Comparison of ENCODE assay signal across 16 cellular contexts in the genomic region with DNA sequence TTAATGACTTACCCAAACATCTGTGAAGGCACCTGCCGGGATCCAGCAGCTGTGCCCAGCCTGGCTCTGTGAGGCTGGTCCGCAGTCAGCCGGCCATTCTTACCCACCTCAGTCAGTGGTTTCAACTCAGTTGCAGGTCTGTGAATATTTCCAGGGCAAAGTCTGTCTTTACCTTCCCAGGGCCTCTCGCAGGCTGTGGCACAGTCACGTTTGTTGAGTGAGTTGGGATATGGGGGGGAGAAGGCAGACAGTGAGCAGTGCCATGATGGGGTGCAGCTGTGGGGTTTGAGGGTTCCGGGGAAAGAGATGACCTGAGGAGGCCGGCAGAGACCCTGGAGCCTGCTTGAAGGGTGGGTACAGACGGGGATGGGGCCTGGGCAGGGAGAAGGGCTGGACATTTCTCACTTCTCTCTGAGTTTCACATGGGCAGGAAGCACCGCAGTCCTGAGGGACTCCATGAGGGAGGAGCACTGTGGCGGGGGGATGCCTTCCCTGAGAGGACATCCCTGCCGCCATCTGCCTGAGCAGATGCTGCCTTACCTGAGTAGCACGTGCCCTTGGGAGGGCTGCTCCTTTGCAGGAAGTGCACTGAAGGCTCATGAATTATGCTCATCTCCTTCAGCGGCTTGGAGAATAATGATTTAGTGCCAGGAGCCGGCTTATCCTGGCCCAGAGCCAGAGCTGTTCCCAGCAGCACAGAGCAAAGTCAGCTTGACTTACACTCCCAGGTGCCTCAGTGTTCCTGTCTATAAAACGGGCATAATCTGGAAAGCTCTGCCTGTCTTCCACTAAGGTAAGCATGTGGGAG. TPM values are rescaled to one million over a fixed set of nuclear protein-coding genes. Genes with fewer than 3 reads are reported as not detected.
A peak's percentile ranks its signal among the peaks of the same experiment; 100 is the strongest.
DNase-seq lines count a peak whose midpoint lies in the region; ATAC-seq, FAIRE-seq and TF ChIP-seq lines count a peak whose summit lies in the region.
"Had no signal": no experiment of that assay in that cellular context is flagged by ENCODE, and none has a peak within 500 bp of the region (broad histone marks: within the 10 kb centered on the region; RNA-seq: fewer than 3 reads in every experiment).

No MANE protein-coding gene starts in this region.

- no peak overlapping the region for H3K4ac ChIP-seq in H9 (ENCODE audit: low read depth, low read length)

- peaks cover 20% of the 10 kb centered on the region; the same call in 1 of the 2 replicates for H3K36me3 ChIP-seq in BLaER1
- H3K36me3 ChIP-seq: BE2C, MG63 had no signal

- H2BK20ac ChIP-seq in H9 (ENCODE audit: low read depth, low read length, poor library complexity, severe bottlenecking), result no peak overlapping the region

- no peak overlapping the region for H2BK12ac ChIP-seq in H9 (ENCODE audit: insufficient read length, low read depth, low read length)

- no peak overlapping the region for H3K23ac ChIP-seq in H9 (ENCODE audit: insufficient read length, low read depth, low read length)

- no peak overlapping the region for H2BK120ac ChIP-seq in H9 (ENCODE audit: low read depth, low read length, poor library complexity, severe bottlenecking)

- TF ChIP-seq CTCF in H9 (conservative IDR thresholded peaks at IDR 0.05) (no peak), brain (conservative IDR thresholded peaks at IDR 0.05) (no peak), D721Med (IDR thresholded peaks at IDR 0.05; ENCODE audit: insufficient read depth, missing control alignments) (no peak)

- peak overlapping the region; percentile 24 for H3K18ac ChIP-seq in H9 (ENCODE audit: insufficient read length, low read depth, low read length)

- H4K20me1 ChIP-seq in BLaER1 (no peaks in the 10 kb centered on the region; the same call in 1 of the 2 replicates), H9 (ENCODE audit: control insufficient read depth, insufficient read depth, insufficient read length) (no peaks in the 10 kb centered on the region)

- no peak overlapping the region for H3K4me3 ChIP-seq in BLaER1
- H3K4me3 ChIP-seq: MG63 had no signal

- no peak overlapping the region for H3K56ac ChIP-seq in H9 (ENCODE audit: insufficient read length, low read depth, low read length)

- H3K9ac ChIP-seq in BLaER1 (no peak overlapping the region), H9 (ENCODE audit: extremely low read depth, insufficient read length, low read length) (no peak overlapping the region)

- no peak overlapping the region for H3K27ac ChIP-seq in BLaER1
- no peak overlapping the region for H3K27ac ChIP-seq in H9 (ENCODE audit: insufficient read length, low read depth, low read length)

- DNase-seq in H9 (no peak), memory B cell (ENCODE audit: low spot score in 2 of 2) (no peak), DMS79 (lab: John Stamatoyannopoulos, UW) (no peak), D721Med (ENCODE audit: insufficient read length, low spot score) (no peak), NCI-H1092 (lab: John Stamatoyannopoulos, UW) (no peak)
- DNase-seq: activated naive CD4-positive, alpha-beta T cell treated with anti-CD3 and anti-CD28 coated beads for 36 hours; BE2C; islet precursor cell; MG63; midbrain had no signal

- no peak overlapping the region for H2AK5ac ChIP-seq in H9 (ENCODE audit: insufficient read length, low read length)

- H3K27ac Mint-ChIP-seq in H9 (peak overlapping the region; percentile 40 to 90 (median 44); a peak in 4 of 7 replicates), brain (peak overlapping the region in 3 of 5 experiments; percentile 45 to 59 (median 54)), memory B cell (peak overlapping the region; percentile 98)
- H3K27ac Mint-ChIP-seq: activated naive CD4-positive, alpha-beta T cell treated with anti-CD3 and anti-CD28 coated beads for 36 hours had no signal

- H2AFZ ChIP-seq in H9 (ENCODE audit: low read length), result no peak overlapping the region

- H3K9me3 ChIP-seq in BLaER1, result peaks cover 32% of the 10 kb centered on the region
- peaks cover 14% of the 10 kb centered on the region for H3K9me3 ChIP-seq in H9 (ENCODE audit: control insufficient read depth, low read depth, low read length)
- H3K9me3 ChIP-seq: BE2C had no signal

- no peaks in the 10 kb centered on the region for H3K27me3 ChIP-seq in BLaER1
- no peaks in the 10 kb centered on the region for H3K27me3 ChIP-seq in H9 (ENCODE audit: insufficient read depth, low read length)
- H3K27me3 ChIP-seq: BE2C, MG63 had no signal

- H2BK5ac ChIP-seq in H9 (ENCODE audit: insufficient read length, low read length), result no peak overlapping the region

- H3K36me3 Mint-ChIP-seq in H9 (ENCODE audit: insufficient read depth in 1 of 3, low read depth in 3 of 3), result peaks cover 27 to 32% (median 32%) of the 10 kb centered on the region in 3 experiments
- H3K36me3 Mint-ChIP-seq in brain, result peaks cover 55% of the 10 kb centered on the region
- H3K36me3 Mint-ChIP-seq in memory B cell, result peaks cover 23% of the 10 kb centered on the region

- no peaks in the 10 kb centered on the region; the same call in 1 of the 2 replicates for H3K79me2 ChIP-seq in H9 (ENCODE audit: insufficient read depth, low read length)

- H4K5ac ChIP-seq in H9 (ENCODE audit: insufficient read length, low read depth, low read length), result no peak overlapping the region

- H3K79me1 ChIP-seq in H9 (ENCODE audit: insufficient read depth, low read depth, low read length, poor library complexity, severe bottlenecking), result no peaks in the 10 kb centered on the region

- WGBS in H9 (ENCODE audit: extremely low coverage, insufficient read length, low lambda C conversion rate), result no CpG with 5 or more reads among the region's 15 CpGs

- no peaks in the 10 kb centered on the region; the same call in 1 of the 2 replicates for H3K27me3 Mint-ChIP-seq in H9 (ENCODE audit: low read depth)
- no peaks in the 10 kb centered on the region for H3K27me3 Mint-ChIP-seq in brain
- H3K27me3 Mint-ChIP-seq in memory B cell, result no peaks in the 10 kb centered on the region

- peaks cover 25 to 29% of the 10 kb centered on the region in 2 experiments for H3K9me3 Mint-ChIP-seq in H9
- peaks cover 9 to 29% (median 21%) of the 10 kb centered on the region in 5 experiments for H3K9me3 Mint-ChIP-seq in brain
- H3K9me3 Mint-ChIP-seq in memory B cell, result peaks cover 5% of the 10 kb centered on the region

- H3T11ph ChIP-seq in H9 (ENCODE audit: low read length), result no peak overlapping the region

- H3K4me1 Mint-ChIP-seq in H9 (peaks cover 32 to 42% of the 10 kb centered on the region in 2 experiments), brain (peaks cover 42% of the 10 kb centered on the region), memory B cell (peaks cover 45% of the 10 kb centered on the region)

- H4K8ac ChIP-seq in H9 (replicated peaks; ENCODE audit: insufficient read length, low read depth, low read length), result no peak overlapping the region

- H3K23me2 ChIP-seq in H9 (ENCODE audit: insufficient read length, low read depth, low read length, poor library complexity, severe bottlenecking), result no peaks in the 10 kb centered on the region

- H3K4me2 ChIP-seq in BLaER1, result peak overlapping the region; percentile 74
- no peak overlapping the region for H3K4me2 ChIP-seq in H9 (ENCODE audit: insufficient read depth, insufficient read length, low read length)

- H3K4me1 ChIP-seq in BLaER1 (peaks cover 45% of the 10 kb centered on the region), H9 (ENCODE audit: insufficient read depth, low read length) (peaks cover 15% of the 10 kb centered on the region; the same call in 1 of the 2 replicates)
- H3K4me1 ChIP-seq: BE2C had no signal

- H2BK15ac ChIP-seq in H9 (ENCODE audit: low read depth, low read length), result no peak overlapping the region

- H3K4me3 Mint-ChIP-seq in H9 (no peak overlapping the region), brain (no peak overlapping the region), memory B cell (no peak overlapping the region)
- H3K4me3 Mint-ChIP-seq: activated naive CD4-positive, alpha-beta T cell treated with anti-CD3 and anti-CD28 coated beads for 36 hours had no signal

- no peak overlapping the region for H4K91ac ChIP-seq in H9 (ENCODE audit: insufficient read length, low read depth, low read length)

- no peak for ATAC-seq in memory B cell (ENCODE audit: low read depth)
- ATAC-seq in HG02884 (IDR thresholded peaks at IDR 0.05; ENCODE audit: unreplicated experiment), result no peak

- no peak overlapping the region; the same call in 1 of the 2 replicates for H3K14ac ChIP-seq in H9 (ENCODE audit: insufficient read depth, low read length)

- no peak for FAIRE-seq in D721Med (lab: Jason Lieb, UNC)
- FAIRE-seq: bronchial epithelial cell, endothelial cell of umbilical vein, GM12892 had no signal

RNA-seq across cellular contexts. Expression of a gene that starts 48.1 kb away (rescaled TPM):
- 43.5 and 44.9 TPM in 2 replicates for total RNA-seq in H9 (2021)
- 12.5 TPM for polyA plus RNA-seq in brain (ENCODE audit: insufficient read depth, low read depth, low replicate concordance)

Comparison
In these comparisons a context has a peak if more than half of its experiments do, and no peak if none do; other contexts are left out.
1. H3K27ac Mint-ChIP-seq: peak in every context shown above with its lines; median percentile 98 in memory B cell; 54 in brain; 44 in H9.